Comparison of ENCODE assay signal across 21 cellular contexts in genomic region chr7:71271203-71271602, GRCh38.
"Had no signal": no experiment of that assay in that cellular context is flagged by ENCODE, and none has a peak within 500 bp of the region (broad histone marks: within the 10 kb centered on the region; RNA-seq: fewer than 3 reads in every experiment).

No MANE protein-coding gene starts in this region.

- DNase-seq: activated CD4-positive, alpha-beta T cell treated with anti-CD3 and anti-CD28 coated beads for 48 hours; activated CD4-positive, CD25-positive, alpha-beta regulatory T cell; activated CD8-positive, alpha-beta T cell treated with anti-CD3 and anti-CD28 coated beads for 36 hours; activated naive CD4-positive, alpha-beta T cell treated with Interleukin-2 at 50 U/mL for 16 hours; activated naive CD8-positive, alpha-beta T cell treated with anti-CD3 and anti-CD28 coated beads, Interleukin-2, amount 10 ng/mL, durations not matched to agents 7 days and 5 days; activated T-cell treated with anti-CD3 and anti-CD28 coated beads, Interleukin-2, amount 50 U/mL, for 1 hour; brain microvascular endothelial cell; central memory CD4-positive, alpha-beta T cell; colonic mucosa; foreskin melanocyte; hypothalamus; islet precursor cell; stimulated activated CD4-positive, alpha-beta T cell treated with anti-CD3 and anti-CD28 coated beads, Interleukin-12 subunit alpha, Interleukin-12 subunit beta, amount 100 ng/mL, for 4 hours; stimulated activated CD4-positive, alpha-beta T cell treated with anti-CD3 and anti-CD28 coated beads, Interleukin-1b, Interleukin-23, amount 100 ng/mL, for 48 hours; stimulated activated CD8-positive, alpha-beta memory T cell treated with anti-CD3 and anti-CD28 coated beads, Interleukin-4, amount 100 ng/mL, for 48 hours; stimulated activated naive CD4-positive, alpha-beta T cell; T-helper 1 cell; T-helper 9 cell had no signal

- H3K27me3 ChIP-seq: brain microvascular endothelial cell, colonic mucosa, tibial nerve had no signal

- ATAC-seq: activated CD8-positive, alpha-beta T cell treated with anti-CD3 and anti-CD28 coated beads for 36 hours; SK-N-SH treated with all-trans-retinoic acid at 6 μM for 48 hours had no signal

- H3K9me3 ChIP-seq: colonic mucosa had no signal

- H3K4me1 ChIP-seq: colonic mucosa had no signal

- H3K4me3 ChIP-seq: colonic mucosa, lung, tibial nerve had no signal

- H3K27ac ChIP-seq: brain microvascular endothelial cell, colonic mucosa had no signal

- H3K36me3 ChIP-seq: brain microvascular endothelial cell, colonic mucosa, tibial nerve had no signal
